Comparison of ENCODE assay signal across 1 cellular context in genomic region chr10:87500646-87501048, GRCh38.
TF ChIP-seq lines count a peak whose summit lies in the region.

No MANE protein-coding gene starts in this region.

TF ChIP-seq in HepG2, 621 proteins besides CTCF, POLR2A, EP300 and RAD21 (continued from another document and continues in another):
- TF ChIP-seq ZNF280D (CRISPR knock-in tag; IDR thresholded peaks at IDR 0.05): peak; percentile 84; the same call in 1 of the 2 replicates
- no peak for TF ChIP-seq MAFK (conservative IDR thresholded peaks at IDR 0.05 in 1 of 2, IDR thresholded peaks at IDR 0.05 in 1 of 2; ENCODE audit: low read length in 2 of 2)
- no peak for TF ChIP-seq ZNF138 (CRISPR knock-in tag; IDR thresholded peaks at IDR 0.05; ENCODE audit: low read depth)
- TF ChIP-seq ESRRA (CRISPR knock-in tag; IDR thresholded peaks at IDR 0.05; ENCODE audit: low read depth): peak; percentile 64
- no peak for TF ChIP-seq ZNF274 (CRISPR knock-in tag; IDR thresholded peaks at IDR 0.05)
- no peak for TF ChIP-seq ZNF350 (CRISPR knock-in tag; IDR thresholded peaks at IDR 0.05; ENCODE audit: borderline replicate concordance, low read depth)
- no peak for TF ChIP-seq ZNF549 (CRISPR knock-in tag; IDR thresholded peaks at IDR 0.05)
- 0 out of 2 replicates have a peak, but pooled peaks have one; percentile 53 for TF ChIP-seq TMF1 (CRISPR knock-in tag; IDR thresholded peaks at IDR 0.05; ENCODE audit: low read depth)
- TF ChIP-seq ARID5B (CRISPR knock-in tag; IDR thresholded peaks at IDR 0.05): peak; percentile 99
- TF ChIP-seq ZBTB34 (CRISPR knock-in tag; IDR thresholded peaks at IDR 0.05): peak; percentile 85; the same call in 1 of the 2 replicates
- TF ChIP-seq ZNF530 (CRISPR knock-in tag; IDR thresholded peaks at IDR 0.05; ENCODE audit: low read depth): no peak
- peak; percentile 97 for TF ChIP-seq ATF2 (CRISPR knock-in tag; IDR thresholded peaks at IDR 0.05)
- no peak for TF ChIP-seq ZNF800 (CRISPR knock-in tag; IDR thresholded peaks at IDR 0.05)
- peak; percentile 58 for TF ChIP-seq ZEB1 (IDR thresholded peaks at IDR 0.05; ENCODE audit: insufficient replicate concordance, low read depth)
- no peak for TF ChIP-seq ZNF597 (CRISPR knock-in tag; IDR thresholded peaks at IDR 0.05)
- TF ChIP-seq ZNF563 (CRISPR knock-in tag; IDR thresholded peaks at IDR 0.05): no peak
- no peak for TF ChIP-seq ZFP62 (CRISPR knock-in tag; IDR thresholded peaks at IDR 0.05)
- no peak for TF ChIP-seq ATAD3A (CRISPR knock-in tag; IDR thresholded peaks at IDR 0.05)
- peak; percentile 86; the same call in 1 of the 2 replicates for TF ChIP-seq SATB2 (CRISPR knock-in tag; IDR thresholded peaks at IDR 0.05)
- TF ChIP-seq TFDP1 (CRISPR knock-in tag; IDR thresholded peaks at IDR 0.05; ENCODE audit: borderline replicate concordance): peak; percentile 63; the same call in 1 of the 2 replicates
- TF ChIP-seq ZSCAN29 (CRISPR knock-in tag; conservative IDR thresholded peaks at IDR 0.05): peak; percentile 83; the same call in 1 of the 2 replicates
- TF ChIP-seq IKZF5 (CRISPR knock-in tag; IDR thresholded peaks at IDR 0.05): peak; percentile 86
- 0 out of 2 replicates have a peak, but pooled peaks have one; percentile 41 for TF ChIP-seq NCOA1 (CRISPR knock-in tag; IDR thresholded peaks at IDR 0.05)
- TF ChIP-seq TFDP2 (CRISPR knock-in tag; IDR thresholded peaks at IDR 0.05): peak; percentile 40; the same call in 1 of the 2 replicates
- peak; percentile 62; the same call in 1 of the 2 replicates for TF ChIP-seq ZNF691 (CRISPR knock-in tag; IDR thresholded peaks at IDR 0.05; ENCODE audit: borderline replicate concordance, low read depth)
- no peak for TF ChIP-seq NFKB2 (CRISPR knock-in tag; IDR thresholded peaks at IDR 0.05; ENCODE audit: borderline replicate concordance)
- no peak for TF ChIP-seq ZNF678 (CRISPR knock-in tag; IDR thresholded peaks at IDR 0.05)
- TF ChIP-seq ZNF496 (CRISPR knock-in tag; IDR thresholded peaks at IDR 0.05; ENCODE audit: insufficient replicate concordance): no peak
- peak; percentile 80; the same call in 1 of the 2 replicates for TF ChIP-seq CCDC6 (CRISPR knock-in tag; IDR thresholded peaks at IDR 0.05)
- TF ChIP-seq NKX3-1 (CRISPR knock-in tag; IDR thresholded peaks at IDR 0.05): peak; percentile 54; the same call in 1 of the 2 replicates
- TF ChIP-seq EED (CRISPR knock-in tag; IDR thresholded peaks at IDR 0.05): no peak
- TF ChIP-seq ZNF816 (CRISPR knock-in tag; IDR thresholded peaks at IDR 0.05; ENCODE audit: borderline replicate concordance): peak; percentile 74; the same call in 1 of the 2 replicates
- no peak for TF ChIP-seq CERS6 (CRISPR knock-in tag; IDR thresholded peaks at IDR 0.05)
- 0 out of 2 replicates have a peak, but pooled peaks have one; percentile 15 for TF ChIP-seq MNT (IDR thresholded peaks at IDR 0.05)
- no peak for TF ChIP-seq FOXM1 (CRISPR knock-in tag; IDR thresholded peaks at IDR 0.05)
